In the genomic region with DNA sequence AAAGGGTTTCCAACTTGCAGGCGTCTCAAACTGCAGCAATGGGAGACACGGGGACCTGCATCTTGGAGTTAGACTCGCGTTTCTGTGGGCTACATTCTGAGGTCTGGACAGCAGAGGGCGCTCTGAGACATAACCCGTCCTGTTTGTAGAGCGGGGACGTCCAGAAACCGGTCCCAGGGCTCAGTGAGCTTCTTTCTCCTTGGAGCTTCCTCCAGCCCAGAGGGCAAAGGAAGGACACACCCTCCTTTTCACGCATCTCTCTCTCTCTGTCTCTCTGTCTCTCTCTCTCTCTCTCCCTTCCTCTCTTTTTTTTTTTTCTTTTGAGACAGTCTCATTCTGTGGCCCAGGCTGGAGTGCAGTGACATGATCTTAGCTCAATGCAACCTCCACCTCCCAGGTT, we compare ENCODE assay signal across 1 cellular context.
A peak's percentile ranks its signal among the peaks of the same experiment; 100 is the strongest.
TF ChIP-seq lines count a peak whose summit lies in the region.

No MANE protein-coding gene starts in this region.

TF ChIP-seq in HEK293, 187 proteins besides CTCF, POLR2A, EP300 and RAD21 (continued from another document):
- no peak for TF ChIP-seq GLIS1 (tag by site-specific recombination; IDR thresholded peaks at IDR 0.05)
- peak; percentile 68 for TF ChIP-seq ZNF654 (tag by site-specific recombination; IDR thresholded peaks at IDR 0.05; ENCODE audit: low read depth)
- TF ChIP-seq ZEB2 (tag by site-specific recombination; IDR thresholded peaks at IDR 0.05), result 0 out of 2 replicates have a peak, but pooled peaks have one; percentile 37
- TF ChIP-seq ZNF596 (tag by site-specific recombination; IDR thresholded peaks at IDR 0.05), result peak; percentile 64; the same call in 1 of the 2 replicates
